In the genomic region with DNA sequence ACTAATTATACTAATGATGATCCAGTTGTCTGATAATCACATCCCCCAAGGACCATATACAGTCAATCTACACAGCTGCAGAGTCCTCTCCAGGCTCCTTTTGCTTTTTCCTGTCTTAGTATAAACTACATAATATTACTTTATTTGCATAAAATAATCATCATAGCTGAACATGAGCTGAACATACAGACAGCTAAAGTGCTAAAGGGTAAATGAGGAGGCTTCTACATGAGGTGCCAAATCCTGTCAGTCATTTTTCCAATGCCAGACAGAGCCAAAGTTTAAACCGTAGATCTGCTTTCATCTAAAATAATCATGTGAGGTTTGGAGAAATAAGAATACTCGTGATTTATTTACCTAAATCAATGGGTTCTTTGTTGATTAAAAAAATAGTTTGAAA, we compare ENCODE assay signal across 5 cellular contexts.
"Had no signal": no experiment of that assay in that cellular context is flagged by ENCODE, and none has a peak within 500 bp of the region (broad histone marks: within the 10 kb centered on the region; RNA-seq: fewer than 3 reads in every experiment).

No MANE protein-coding gene starts in this region.

- H3K27ac ChIP-seq: HL-60 had no signal

- H3K4me3 ChIP-seq: K562 had no signal

- DNase-seq: IMR-90, KBM-7, KG1 had no signal
